ENCODE assay signal across 31 cellular contexts in genomic region chr13:72149701-72150100, GRCh38.
"Had no signal": no experiment of that assay in that cellular context is flagged by ENCODE, and none has a peak within 500 bp of the region (broad histone marks: within the 10 kb centered on the region; RNA-seq: fewer than 3 reads in every experiment).

No MANE protein-coding gene starts in this region.

- H3K9me3 ChIP-seq: breast epithelium, colonic mucosa had no signal

- ATAC-seq: activated CD4-positive, alpha-beta T cell treated with anti-CD3 and anti-CD28 coated beads for 36 hours; activated CD8-positive, alpha-beta memory T cell treated with anti-CD3 and anti-CD28 coated beads, Interleukin-2, amount 10 ng/mL, durations not matched to agents 7 days and 5 days; activated CD8-positive, alpha-beta T cell treated with anti-CD3 and anti-CD28 coated beads, Interleukin-2, amount 10 ng/mL, durations not matched to agents 7 days and 5 days; esophagus mucosa had no signal

- FAIRE-seq: endometrium, endothelial cell of umbilical vein, frontal cortex had no signal

- H3K9me3 Mint-ChIP-seq: activated CD4-positive, alpha-beta memory T cell treated with anti-CD3 and anti-CD28 coated beads for 36 hours; activated CD4-positive, alpha-beta T cell treated with anti-CD3 and anti-CD28 coated beads, Interleukin-2, amount 10 ng/mL, durations not matched to agents 24 days and 14 days; activated naive CD4-positive, alpha-beta T cell treated with anti-CD3 and anti-CD28 coated beads for 36 hours; activated naive CD4-positive, alpha-beta T cell treated with anti-CD3 and anti-CD28 coated beads, Interleukin-2, amount 50 U/mL, for 24 hours; activated naive CD8-positive, alpha-beta T cell treated with anti-CD3 and anti-CD28 coated beads for 36 hours; activated T-helper 1 cell treated with anti-CD3 and anti-CD28 coated beads, Interleukin-12 subunit alpha, Interleukin-12 subunit beta, Interleukin-2, Interleukin-4 antibody, amounts not matched to agents 30 ng/mL and 10 ng/mL and 1 ng/mL, durations not matched to agents 14 hours and 24 hours and 36 hours; activated T-helper 2 cell treated with anti-CD3 and anti-CD28 coated beads, Interferon-gamma antibody, Interleukin-2, Interleukin-4, amounts not matched to agents 10 μg/mL and 5 μg/mL and 100 μg/mL, durations not matched to agents 14 hours and 24 hours and 36 hours; brain had no signal

- H3K4me1 ChIP-seq: breast epithelium, colonic mucosa had no signal

- H3K4me1 Mint-ChIP-seq: activated CD4-positive, alpha-beta T cell treated with anti-CD3 and anti-CD28 coated beads for 36 hours; activated CD4-positive, alpha-beta T cell treated with anti-CD3 and anti-CD28 coated beads, Interleukin-2, amount 10 ng/mL, durations not matched to agents 24 days and 14 days; activated CD8-positive, alpha-beta memory T cell treated with anti-CD3 and anti-CD28 coated beads, Interleukin-2, amount 10 ng/mL, durations not matched to agents 7 days and 5 days; activated naive CD4-positive, alpha-beta T cell treated with anti-CD3 and anti-CD28 coated beads, Interleukin-2, amount 50 U/mL, for 24 hours; activated naive CD8-positive, alpha-beta T cell treated with anti-CD3 and anti-CD28 coated beads for 36 hours; brain had no signal

- DNase-seq: activated CD4-positive, alpha-beta memory T cell treated with anti-CD3 and anti-CD28 coated beads for 36 hours; activated CD4-positive, alpha-beta T cell treated with anti-CD3 and anti-CD28 coated beads for 36 hours; activated CD4-positive, alpha-beta T cell treated with anti-CD3 and anti-CD28 coated beads, Interleukin-2, amount 10 ng/mL, durations not matched to agents 24 days and 14 days; activated CD4-positive, CD25-positive, alpha-beta regulatory T cell; activated CD4-positive, CD25-positive, alpha-beta regulatory T cell treated with anti-CD3 and anti-CD28 coated beads, Interleukin-2, amount 50 U/mL, for 72 hours; activated CD8-positive, alpha-beta memory T cell treated with anti-CD3 and anti-CD28 coated beads, Interleukin-2, amount 10 ng/mL, durations not matched to agents 7 days and 5 days; activated CD8-positive, alpha-beta memory T cell treated with anti-CD3 and anti-CD28 coated beads, Interleukin-2, amount 50 U/mL, for 4 hours; activated CD8-positive, alpha-beta T cell treated with anti-CD3 and anti-CD28 coated beads, Interleukin-2, amount 10 ng/mL, durations not matched to agents 7 days and 5 days; activated effector memory CD4-positive, alpha-beta T cell treated with anti-CD3 and anti-CD28 coated beads, Interleukin-2, amount 50 U/mL, for 16 hours; activated naive CD4-positive, alpha-beta T cell treated with anti-CD3 and anti-CD28 coated beads for 36 hours; activated naive CD8-positive, alpha-beta T cell treated with anti-CD3 and anti-CD28 coated beads for 36 hours; activated T-cell treated with anti-CD3 and anti-CD28 coated beads, Interleukin-2, amount 50 U/mL, for 1 hour; activated T-cell treated with anti-CD3 and anti-CD28 coated beads, Interleukin-2, amount 50 U/mL, for 48 hours; central memory CD4-positive, alpha-beta T cell; cerebellar nuclear complex; colonic mucosa; effector CD8-positive, alpha-beta T cell; foreskin fibroblast; head of caudate nucleus; T-helper 2 cell had no signal

- H3K27me3 Mint-ChIP-seq: activated CD4-positive, alpha-beta memory T cell treated with anti-CD3 and anti-CD28 coated beads for 36 hours; activated CD4-positive, alpha-beta T cell treated with anti-CD3 and anti-CD28 coated beads for 36 hours; activated CD4-positive, alpha-beta T cell treated with anti-CD3 and anti-CD28 coated beads, Interleukin-2, amount 10 ng/mL, durations not matched to agents 24 days and 14 days; activated CD8-positive, alpha-beta memory T cell treated with anti-CD3 and anti-CD28 coated beads, Interleukin-2, amount 10 ng/mL, durations not matched to agents 7 days and 5 days; activated naive CD4-positive, alpha-beta T cell treated with anti-CD3 and anti-CD28 coated beads, Interleukin-2, amount 50 U/mL, for 24 hours; activated naive CD8-positive, alpha-beta T cell treated with anti-CD3 and anti-CD28 coated beads for 36 hours; brain had no signal

- H3K27ac Mint-ChIP-seq: activated CD4-positive, alpha-beta memory T cell treated with anti-CD3 and anti-CD28 coated beads for 36 hours; activated CD4-positive, alpha-beta T cell treated with anti-CD3 and anti-CD28 coated beads for 36 hours; activated CD4-positive, alpha-beta T cell treated with anti-CD3 and anti-CD28 coated beads, Interleukin-2, amount 10 ng/mL, durations not matched to agents 24 days and 14 days; activated CD8-positive, alpha-beta memory T cell treated with anti-CD3 and anti-CD28 coated beads, Interleukin-2, amount 10 ng/mL, durations not matched to agents 7 days and 5 days; activated CD8-positive, alpha-beta T cell treated with anti-CD3 and anti-CD28 coated beads, Interleukin-2, amount 10 ng/mL, durations not matched to agents 7 days and 5 days; activated naive CD4-positive, alpha-beta T cell treated with anti-CD3 and anti-CD28 coated beads for 36 hours; activated naive CD4-positive, alpha-beta T cell treated with anti-CD3 and anti-CD28 coated beads, Interleukin-2, amount 50 U/mL, for 24 hours; activated naive CD8-positive, alpha-beta T cell treated with anti-CD3 and anti-CD28 coated beads for 36 hours; activated T-helper 1 cell treated with anti-CD3 and anti-CD28 coated beads, Interleukin-12 subunit alpha, Interleukin-12 subunit beta, Interleukin-2, Interleukin-4 antibody, amounts not matched to agents 30 ng/mL and 10 ng/mL and 1 ng/mL, durations not matched to agents 14 hours and 24 hours and 36 hours; activated T-helper 2 cell treated with anti-CD3 and anti-CD28 coated beads, Interferon-gamma antibody, Interleukin-2, Interleukin-4, amounts not matched to agents 10 μg/mL and 5 μg/mL and 100 μg/mL, durations not matched to agents 14 hours and 24 hours and 36 hours; brain had no signal

- H3K36me3 Mint-ChIP-seq: activated CD4-positive, alpha-beta memory T cell treated with anti-CD3 and anti-CD28 coated beads for 36 hours; activated CD8-positive, alpha-beta memory T cell treated with anti-CD3 and anti-CD28 coated beads, Interleukin-2, amount 10 ng/mL, durations not matched to agents 7 days and 5 days; activated naive CD4-positive, alpha-beta T cell treated with anti-CD3 and anti-CD28 coated beads, Interleukin-2, amount 50 U/mL, for 24 hours; activated naive CD8-positive, alpha-beta T cell treated with anti-CD3 and anti-CD28 coated beads for 36 hours; brain had no signal

- H3K36me3 ChIP-seq: breast epithelium, cardiac muscle cell, colonic mucosa had no signal

- H3K27me3 ChIP-seq: breast epithelium, cardiac muscle cell, colonic mucosa had no signal

- H3K4me3 ChIP-seq: breast epithelium, cardiac muscle cell, colonic mucosa had no signal

- H3K4me3 Mint-ChIP-seq: activated CD4-positive, alpha-beta memory T cell treated with anti-CD3 and anti-CD28 coated beads for 36 hours; activated CD4-positive, alpha-beta T cell treated with anti-CD3 and anti-CD28 coated beads for 36 hours; activated CD4-positive, alpha-beta T cell treated with anti-CD3 and anti-CD28 coated beads, Interleukin-2, amount 10 ng/mL, durations not matched to agents 24 days and 14 days; activated CD8-positive, alpha-beta memory T cell treated with anti-CD3 and anti-CD28 coated beads, Interleukin-2, amount 10 ng/mL, durations not matched to agents 7 days and 5 days; activated CD8-positive, alpha-beta T cell treated with anti-CD3 and anti-CD28 coated beads, Interleukin-2, amount 10 ng/mL, durations not matched to agents 7 days and 5 days; activated naive CD4-positive, alpha-beta T cell treated with anti-CD3 and anti-CD28 coated beads for 36 hours; activated naive CD4-positive, alpha-beta T cell treated with anti-CD3 and anti-CD28 coated beads, Interleukin-2, amount 50 U/mL, for 24 hours; activated naive CD8-positive, alpha-beta T cell treated with anti-CD3 and anti-CD28 coated beads for 36 hours; activated T-helper 1 cell treated with anti-CD3 and anti-CD28 coated beads, Interleukin-12 subunit alpha, Interleukin-12 subunit beta, Interleukin-2, Interleukin-4 antibody, amounts not matched to agents 30 ng/mL and 10 ng/mL and 1 ng/mL, durations not matched to agents 14 hours and 24 hours and 36 hours; brain had no signal

- H3K27ac ChIP-seq: breast epithelium, cardiac muscle cell, colonic mucosa, epithelial cell of prostate had no signal
